Comparison of ENCODE assay signal across 1 cellular context in the genomic region with DNA sequence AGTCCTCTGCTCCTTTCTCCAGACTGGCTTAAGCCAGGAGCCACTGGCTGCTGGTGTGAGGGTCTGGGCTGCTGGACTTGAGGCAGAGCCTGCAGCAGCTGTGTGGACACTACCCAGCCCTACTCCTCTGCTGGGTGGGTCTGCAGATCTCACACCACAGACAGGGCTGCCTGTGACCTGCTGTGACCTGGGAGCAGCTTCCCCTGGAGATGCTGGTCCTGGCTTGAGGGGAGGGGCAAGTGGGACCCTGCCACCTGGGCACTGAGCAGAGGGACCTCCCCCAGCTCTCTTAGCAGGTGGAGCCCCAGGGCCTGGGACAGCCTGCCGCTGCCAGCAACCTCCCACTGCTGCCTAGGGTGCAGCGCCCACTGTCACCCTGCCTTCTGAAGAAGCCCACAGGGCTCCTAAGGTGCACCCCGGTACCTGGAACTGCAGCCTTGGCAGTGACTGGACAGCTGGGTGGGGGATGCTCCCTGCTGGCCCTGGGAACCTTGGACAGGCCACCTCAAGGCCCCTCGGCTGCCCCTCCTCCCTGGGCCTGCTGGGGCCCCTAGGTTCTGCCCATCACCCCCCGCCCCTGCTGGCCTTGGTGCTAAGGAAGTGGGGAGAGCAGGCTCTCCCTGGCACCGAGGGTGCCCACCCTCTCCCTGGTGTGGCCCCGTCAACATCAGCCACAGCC.
TF ChIP-seq lines count a peak whose summit lies in the region.

No MANE protein-coding gene starts in this region.

TF ChIP-seq in GM12878, 131 proteins besides CTCF, POLR2A, EP300 and RAD21:
- TF ChIP-seq BCL3 (IDR thresholded peaks at IDR 0.05; ENCODE audit: borderline replicate concordance, insufficient read depth, low read depth, low read length, poor library complexity, severe bottlenecking) (peak; percentile 64), TBL1XR1 (IDR thresholded peaks at IDR 0.05; ENCODE audit: low read depth, low read length) (no peak), NR2C1 (IDR thresholded peaks at IDR 0.05) (no peak), ETV6 (conservative IDR thresholded peaks at IDR 0.05 in 1 of 2, IDR thresholded peaks at IDR 0.05 in 1 of 2; ENCODE audit: borderline replicate concordance in 1 of 2, low read depth in 1 of 2) (no peak), FOS (IDR thresholded peaks at IDR 0.05; ENCODE audit: borderline replicate concordance, extremely low read depth, insufficient read length) (no peak), CEBPB (IDR thresholded peaks at IDR 0.05; ENCODE audit: borderline replicate concordance in 1 of 2, low read depth in 2 of 2, low read length in 2 of 2) (no peak), ATF7 (IDR thresholded peaks at IDR 0.05; ENCODE audit: low read depth) (no peak), POLR2AphosphoS2 (IDR thresholded peaks at IDR 0.05; ENCODE audit: low read depth, low read length) (peak; percentile 55), ZNF384 (IDR thresholded peaks at IDR 0.05; ENCODE audit: borderline replicate concordance, low read depth, low read length) (no peak), SMC3 (IDR thresholded peaks at IDR 0.05; ENCODE audit: borderline replicate concordance, low read length) (no peak), E2F4 (IDR thresholded peaks at IDR 0.05; ENCODE audit: low read depth, low read length) (no peak), ATF2 (IDR thresholded peaks at IDR 0.05; ENCODE audit: low read length) (no peak), YY1 (IDR thresholded peaks at IDR 0.05; ENCODE audit: low read depth, low read length) (no peak), PRDM15 (CRISPR knock-in tag; IDR thresholded peaks at IDR 0.05) (no peak), HCFC1 (IDR thresholded peaks at IDR 0.05; ENCODE audit: low read length) (no peak), NRF1 (conservative IDR thresholded peaks at IDR 0.05; ENCODE audit: low read depth, low read length) (no peak), MEF2B (IDR thresholded peaks at IDR 0.05; ENCODE audit: partially characterized antibody, poor library complexity, severe bottlenecking) (no peak), SPI1 (IDR thresholded peaks at IDR 0.05; ENCODE audit: borderline replicate concordance, insufficient read depth, low read depth, low read length) (no peak), WRNIP1 (IDR thresholded peaks at IDR 0.05; ENCODE audit: borderline replicate concordance, low read depth, low read length) (no peak), MXI1 (IDR thresholded peaks at IDR 0.05; ENCODE audit: low read depth, low read length) (no peak), ZNF622 (IDR thresholded peaks at IDR 0.05) (no peak), ZBED1 (IDR thresholded peaks at IDR 0.05; ENCODE audit: borderline replicate concordance) (no peak), HDAC2 (IDR thresholded peaks at IDR 0.05) (no peak), NKRF (conservative IDR thresholded peaks at IDR 0.05) (no peak), BCL11A (IDR thresholded peaks at IDR 0.05; ENCODE audit: low read depth, low read length) (no peak), FOXM1 (IDR thresholded peaks at IDR 0.05; ENCODE audit: low read depth, low read length) (no peak)
- TF ChIP-seq, protein P1, sequence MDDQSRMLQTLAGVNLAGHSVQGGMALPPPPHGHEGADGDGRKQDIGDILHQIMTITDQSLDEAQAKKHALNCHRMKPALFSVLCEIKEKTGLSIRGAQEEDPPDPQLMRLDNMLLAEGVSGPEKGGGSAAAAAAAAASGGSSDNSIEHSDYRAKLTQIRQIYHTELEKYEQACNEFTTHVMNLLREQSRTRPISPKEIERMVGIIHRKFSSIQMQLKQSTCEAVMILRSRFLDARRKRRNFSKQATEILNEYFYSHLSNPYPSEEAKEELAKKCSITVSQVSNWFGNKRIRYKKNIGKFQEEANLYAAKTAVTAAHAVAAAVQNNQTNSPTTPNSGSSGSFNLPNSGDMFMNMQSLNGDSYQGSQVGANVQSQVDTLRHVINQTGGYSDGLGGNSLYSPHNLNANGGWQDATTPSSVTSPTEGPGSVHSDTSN (IDR thresholded peaks at IDR 0.05; ENCODE audit: insufficient replicate concordance, low read depth, low read length) = peak; percentile 0
